In the genomic region with DNA sequence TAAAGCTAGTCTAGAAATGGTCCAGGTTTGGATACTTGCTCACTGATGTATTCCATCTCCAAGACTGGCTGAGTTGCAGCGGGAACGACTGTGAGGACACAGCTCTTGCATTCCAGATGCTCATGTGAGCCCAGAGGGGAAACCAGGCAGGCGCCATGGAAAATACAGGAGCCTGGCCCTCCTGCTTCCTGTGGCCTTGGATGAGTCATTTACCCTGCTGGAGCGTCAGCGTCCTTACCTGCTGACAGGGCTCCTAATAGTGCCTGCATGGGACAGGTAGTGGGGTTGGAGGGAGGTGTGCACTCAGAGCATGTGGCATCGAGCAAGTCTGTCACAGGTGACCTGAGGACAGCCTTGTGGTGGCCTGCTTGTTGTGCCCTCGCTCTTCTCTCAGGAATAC, we compare ENCODE assay signal across 21 cellular contexts.
A peak's percentile ranks its signal among the peaks of the same experiment; 100 is the strongest.
DNase-seq lines count a peak whose midpoint lies in the region; ATAC-seq, FAIRE-seq and TF ChIP-seq lines count a peak whose summit lies in the region.
"Had no signal": no experiment of that assay in that cellular context is flagged by ENCODE, and none has a peak within 500 bp of the region (broad histone marks: within the 10 kb centered on the region; RNA-seq: fewer than 3 reads in every experiment).

No MANE protein-coding gene starts in this region.

- no peak overlapping the region for H3K9ac ChIP-seq in HCT116 (ENCODE audit: low read length)
- no peak overlapping the region for H3K9ac ChIP-seq in endodermal cell (ENCODE audit: extremely low read depth, low read length, poor library complexity, severe bottlenecking)
- H3K9ac ChIP-seq: parathyroid adenoma had no signal

- H2AFZ ChIP-seq in HCT116 (ENCODE audit: low read depth, low read length, poor library complexity, severe bottlenecking) = no peak overlapping the region
- H2AFZ ChIP-seq: parathyroid adenoma had no signal

- ATAC-seq in HCT116 (peak; percentile 72), GM21381 (IDR thresholded peaks at IDR 0.05; ENCODE audit: unreplicated experiment) (no peak)
- ATAC-seq: naive thymus-derived CD4-positive, alpha-beta T cell; T-cell had no signal

- H3K9me2 ChIP-seq in HCT116 (ENCODE audit: insufficient read depth) = no peaks in the 10 kb centered on the region

- H3K4me2 ChIP-seq in HCT116 (ENCODE audit: low read length) = 0 out of 2 replicates have a peak overlapping the region, but pooled peaks have one; percentile 7

- H3K4me1 Mint-ChIP-seq in endodermal cell (peaks cover 8% of the 10 kb centered on the region), nephron progenitor cell (no peaks in the 10 kb centered on the region)

- RAD21 ChIA-PET in HCT116 (lab: Charles Lee; ENCODE audit: low non-redundant PET in 1 of 2, low total read pairs in 2 of 2, uncharacterized antibody in 2 of 2, unreplicated experiment in 2 of 2) = no interaction called here

- no peak for TF ChIP-seq RAD21 in HCT116 (IDR thresholded peaks at IDR 0.05; ENCODE audit: low read depth)

- H3K27me3 ChIP-seq in HCT116 (ENCODE audit: insufficient read depth, low read length) (no peaks in the 10 kb centered on the region), endodermal cell (ENCODE audit: control insufficient read depth, insufficient read depth, low read length, poor library complexity, severe bottlenecking) (no peaks in the 10 kb centered on the region), esophagus squamous epithelium (no peaks in the 10 kb centered on the region)
- H3K27me3 ChIP-seq: transverse colon had no signal

- H3K27me3 Mint-ChIP-seq in endodermal cell (ENCODE audit: insufficient read depth) = no peaks in the 10 kb centered on the region
- H3K27me3 Mint-ChIP-seq in nephron progenitor cell (ENCODE audit: low read depth, poor library complexity) = no peaks in the 10 kb centered on the region
- H3K27me3 Mint-ChIP-seq: naive thymus-derived CD4-positive, alpha-beta T cell; stimulated activated naive CD8-positive, alpha-beta T cell treated with anti-CD3 and anti-CD28 coated beads, Interleukin-15, Interleukin-2, amounts not matched to agents 100 ng/mL and 50 ng/mL, for 24 hours; T-cell had no signal

- POLR2A ChIA-PET in HCT116 (lab: Charles Lee) = no interaction called here

- no peak for TF ChIP-seq POLR2A in HCT116 (IDR thresholded peaks at IDR 0.05; ENCODE audit: borderline replicate concordance, extremely low read depth, insufficient read depth, insufficient read length)
- TF ChIP-seq POLR2A in esophagus squamous epithelium (IDR thresholded peaks at IDR 0.05) = no peak

- H3K36me3 Mint-ChIP-seq in endodermal cell (ENCODE audit: low read depth) = peaks cover 44% of the 10 kb centered on the region
- H3K36me3 Mint-ChIP-seq in nephron progenitor cell (ENCODE audit: low read depth) = peaks cover 46% of the 10 kb centered on the region

- no peak for FAIRE-seq in RCC 7860 (lab: Jason Lieb, UNC)

- CTCF ChIA-PET in HCT116 (lab: Charles Lee) = no interaction called here

- H3K9me3 Mint-ChIP-seq in endodermal cell (no peaks in the 10 kb centered on the region), nephron progenitor cell (no peaks in the 10 kb centered on the region)
- H3K9me3 Mint-ChIP-seq: naive thymus-derived CD4-positive, alpha-beta T cell; stimulated activated naive CD8-positive, alpha-beta T cell treated with anti-CD3 and anti-CD28 coated beads, Interleukin-15, Interleukin-2, amounts not matched to agents 100 ng/mL and 50 ng/mL, for 24 hours; T-cell had no signal

- H3K27ac Mint-ChIP-seq in endodermal cell (no peak overlapping the region), nephron progenitor cell (peak overlapping the region; percentile 50)
- H3K27ac Mint-ChIP-seq: naive thymus-derived CD4-positive, alpha-beta T cell; stimulated activated naive CD8-positive, alpha-beta T cell treated with anti-CD3 and anti-CD28 coated beads, Interleukin-15, Interleukin-2, amounts not matched to agents 100 ng/mL and 50 ng/mL, for 24 hours; T-cell had no signal

- no TSS peak for BruUV-seq in HCT116 (replicated peaks; lab: Mats Ljungman, UMichigan)

- no peak overlapping the region for H3K4me3 ChIP-seq in HCT116 (replicated peaks in 1 of 2; ENCODE audit: low read depth in 1 of 2, low read length in 2 of 2)
- H3K4me3 ChIP-seq in endodermal cell (ENCODE audit: low read length) = no peak overlapping the region
- no peak overlapping the region for H3K4me3 ChIP-seq in esophagus squamous epithelium
- H3K4me3 ChIP-seq: transverse colon had no signal

- TF ChIP-seq CTCF in HCT116 (IDR thresholded peaks at IDR 0.05 in 2 of 3, conservative IDR thresholded peaks at IDR 0.05 in 1 of 3; ENCODE audit: borderline replicate concordance in 1 of 3, insufficient read depth in 1 of 3, low read depth in 2 of 3, low read length in 2 of 3) (no peak), endodermal cell (conservative IDR thresholded peaks at IDR 0.05) (no peak), nephron progenitor cell (IDR thresholded peaks at IDR 0.05) (no peak), esophagus squamous epithelium (IDR thresholded peaks at IDR 0.05) (no peak)

- H3K27ac ChIP-seq in HCT116 (ENCODE audit: low read depth, low read length) = no peak overlapping the region
- H3K27ac ChIP-seq in endodermal cell (ENCODE audit: low read depth, low read length) = no peak overlapping the region
- no peak overlapping the region for H3K27ac ChIP-seq in esophagus squamous epithelium
- H3K27ac ChIP-seq: parathyroid adenoma, transverse colon had no signal

- no peak overlapping the region for H3K4me3 Mint-ChIP-seq in endodermal cell
- no peak overlapping the region for H3K4me3 Mint-ChIP-seq in nephron progenitor cell
- H3K4me3 Mint-ChIP-seq: naive thymus-derived CD4-positive, alpha-beta T cell; stimulated activated naive CD8-positive, alpha-beta T cell treated with anti-CD3 and anti-CD28 coated beads, Interleukin-15, Interleukin-2, amounts not matched to agents 100 ng/mL and 50 ng/mL, for 24 hours; T-cell had no signal

- H3K4me1 ChIP-seq in HCT116 (ENCODE audit: control insufficient read depth in 1 of 2, insufficient read depth in 2 of 2, low read length in 2 of 2) (peaks cover 0 to 11% of the 10 kb centered on the region in 2 experiments; a peak in 1 of 4 replicates), endodermal cell (ENCODE audit: control insufficient read depth, insufficient read depth, low read length) (no peaks in the 10 kb centered on the region), esophagus squamous epithelium (no peaks in the 10 kb centered on the region)
- H3K4me1 ChIP-seq: parathyroid adenoma, transverse colon had no signal

- no peaks in the 10 kb centered on the region for H3K79me2 ChIP-seq in HCT116 (ENCODE audit: insufficient read depth, low read length)
- H3K79me2 ChIP-seq: parathyroid adenoma had no signal

- H4K20me1 ChIP-seq in HCT116 (ENCODE audit: insufficient read depth) = no peaks in the 10 kb centered on the region

- H3K36me3 ChIP-seq in HCT116 (ENCODE audit: control insufficient read depth in 1 of 2, insufficient read depth in 2 of 2, low read length in 2 of 2) (peaks cover 3 to 15% of the 10 kb centered on the region in 2 experiments; a peak in 1 of 4 replicates), endodermal cell (ENCODE audit: control insufficient read depth, insufficient read depth, low read length) (peaks cover 61% of the 10 kb centered on the region), esophagus squamous epithelium (peaks cover 4 to 85% (median 6%) of the 10 kb centered on the region in 3 donors)

- DNase-seq in HCT116 (ENCODE audit: low read depth, low spot score) (no peak), RCC 7860 (ENCODE audit: low spot score) (peak; percentile 11), endodermal cell (peak; percentile 70), nephron progenitor cell (no peak), mesenteric fat pad (ENCODE audit: low spot score) (no peak), esophagus squamous epithelium (lab: John Stamatoyannopoulos, UW) (no peak), AG08396 (ENCODE audit: low spot score) (no peak)
- DNase-seq: activated CD4-positive, alpha-beta T cell treated with anti-CD3 and anti-CD28 coated beads, Interleukin-2, amount 50 U/mL, for 1 hour; activated CD8-positive, alpha-beta memory T cell treated with anti-CD3 and anti-CD28 coated beads, Interleukin-2, amount 50 U/mL, for 48 hours; activated effector memory CD4-positive, alpha-beta T cell treated with Interleukin-2 at 50 U/mL for 16 hours; glutamatergic neuron; GOT3; naive thymus-derived CD4-positive, alpha-beta T cell; NCI-H187 treated with DMSO at 0.1 percent for 48 hours; NCI-H446; stimulated activated CD4-positive, alpha-beta T cell treated with anti-CD3 and anti-CD28 coated beads, Interleukin-2, amount 100 ng/mL, for 24 hours; T-cell; transverse colon had no signal

- 93 to 96% methylated on average over 7 of the region's 7 CpGs for WGBS in endodermal cell (ENCODE audit: insufficient coverage in 1 of 2, insufficient read length in 1 of 2), 2 experiments
- WGBS in esophagus squamous epithelium, 2 donors = 79 to 87% methylated on average over 5 to 7 of the region's 7 CpGs

- no peaks in the 10 kb centered on the region for H3K9me3 ChIP-seq in HCT116 (ENCODE audit: control insufficient read depth in 1 of 2, insufficient read depth in 1 of 2, low read depth in 1 of 2, low read length in 2 of 2)
- no peaks in the 10 kb centered on the region for H3K9me3 ChIP-seq in endodermal cell (ENCODE audit: control insufficient read depth, low read length)
- H3K9me3 ChIP-seq in esophagus squamous epithelium = no peaks in the 10 kb centered on the region
- H3K9me3 ChIP-seq: transverse colon had no signal

- intact Hi-C loops in HCT116 (cut with micrococcal nuclease) (no loop called here), esophagus squamous epithelium (cut with DNase I) (no loop called here)

TF ChIP-seq in HCT116, 20 proteins besides CTCF, POLR2A, EP300 and RAD21 (continues in another document):
- TF ChIP-seq JUND (IDR thresholded peaks at IDR 0.05) (no peak), CBX3 (IDR thresholded peaks at IDR 0.05; ENCODE audit: low read depth) (no peak), ZNF274 (IDR thresholded peaks at IDR 0.05; ENCODE audit: low read depth, low read length) (no peak), TCF7L2 (IDR thresholded peaks at IDR 0.05; ENCODE audit: borderline replicate concordance, extremely low read depth, insufficient read depth, insufficient read length) (no peak), FOSL1 (IDR thresholded peaks at IDR 0.05; ENCODE audit: low read depth) (no peak), EZH2 (IDR thresholded peaks at IDR 0.05) (no peak)
- TF ChIP-seq, protein P1, sequence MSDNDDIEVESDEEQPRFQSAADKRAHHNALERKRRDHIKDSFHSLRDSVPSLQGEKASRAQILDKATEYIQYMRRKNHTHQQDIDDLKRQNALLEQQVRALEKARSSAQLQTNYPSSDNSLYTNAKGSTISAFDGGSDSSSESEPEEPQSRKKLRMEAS (IDR thresholded peaks at IDR 0.05) = no peak

Comparison
In these comparisons a context has a peak if more than half of its experiments do, and no peak if none do; other contexts are left out.
1. DNase-seq: peak in RCC 7860 (single experiment) and endodermal cell (single experiment); none in HCT116 (single experiment), nephron progenitor cell (single experiment), mesenteric fat pad (single experiment), esophagus squamous epithelium (single experiment) and AG08396 (single experiment).